In genomic region chr4:48212165-48212564, GRCh38 we compare ENCODE assay signal across 9 cellular contexts. TPM values are rescaled to one million over a fixed set of nuclear protein-coding genes. Genes with fewer than 3 reads are reported as not detected.
DNase-seq lines count a peak whose midpoint lies in the region; ATAC-seq and TF ChIP-seq lines count a peak whose summit lies in the region.
"Had no signal": no experiment of that assay in that cellular context is flagged by ENCODE, and none has a peak within 500 bp of the region (broad histone marks: within the 10 kb centered on the region; RNA-seq: fewer than 3 reads in every experiment).

No MANE protein-coding gene starts in this region.

- no peaks in the 10 kb centered on the region for H3K27me3 ChIP-seq in CD8-positive, alpha-beta T cell (ENCODE audit: insufficient read depth, low read length)

- no peaks in the 10 kb centered on the region for H3K4me1 ChIP-seq in CD8-positive, alpha-beta T cell (ENCODE audit: insufficient read depth, low read length)

- H3K36me3 Mint-ChIP-seq in stimulated activated effector memory CD8-positive, alpha-beta T cell treated with anti-CD3 and anti-CD28 coated beads, Interleukin-12 subunit alpha, Interleukin-12 subunit beta, amount 100 ng/mL, for 72 hours: no peaks in the 10 kb centered on the region
- no peaks in the 10 kb centered on the region for H3K36me3 Mint-ChIP-seq in CD8-positive, alpha-beta T cell
- H3K36me3 Mint-ChIP-seq in activated T-cell treated with anti-CD3 and anti-CD28 coated beads, Interleukin-2, amount 50 U/mL, for 24 hours (ENCODE audit: low read depth): no peaks in the 10 kb centered on the region

- CTCF ChIA-PET in CD8-positive, alpha-beta T cell (lab: Charles Lee): no interaction called here

- no peak overlapping the region for H3K27ac ChIP-seq in CD8-positive, alpha-beta T cell (ENCODE audit: low read depth, low read length)

- H3K4me3 Mint-ChIP-seq in stimulated activated effector memory CD8-positive, alpha-beta T cell treated with anti-CD3 and anti-CD28 coated beads, Interleukin-12 subunit alpha, Interleukin-12 subunit beta, amount 100 ng/mL, for 72 hours: peak overlapping the region; percentile 0
- no peak overlapping the region for H3K4me3 Mint-ChIP-seq in CD8-positive, alpha-beta T cell
- no peak overlapping the region for H3K4me3 Mint-ChIP-seq in activated T-cell treated with anti-CD3 and anti-CD28 coated beads, Interleukin-2, amount 50 U/mL, for 24 hours

- no peak for TF ChIP-seq CTCF in CD8-positive, alpha-beta T cell (IDR thresholded peaks at IDR 0.05)

- H3K27me3 Mint-ChIP-seq in CD8-positive, alpha-beta T cell (ENCODE audit: low read depth): no peaks in the 10 kb centered on the region
- no peaks in the 10 kb centered on the region for H3K27me3 Mint-ChIP-seq in activated T-cell treated with anti-CD3 and anti-CD28 coated beads, Interleukin-2, amount 50 U/mL, for 24 hours

- H3K9me3 ChIP-seq in CD8-positive, alpha-beta T cell (ENCODE audit: low read length): no peaks in the 10 kb centered on the region

- no peaks in the 10 kb centered on the region for H3K36me3 ChIP-seq in CD8-positive, alpha-beta T cell (ENCODE audit: insufficient read depth, low read length)

- intact Hi-C loops in CD8-positive, alpha-beta T cell (cut with DNase I, micrococcal nuclease): no loop called here

- ATAC-seq in GM19025 (IDR thresholded peaks at IDR 0.05; ENCODE audit: low read depth, unreplicated experiment) (peak; percentile 69), HG02885 (IDR thresholded peaks at IDR 0.05; ENCODE audit: poor library complexity, unreplicated experiment) (peak; percentile 82)
- ATAC-seq in stimulated activated effector memory CD8-positive, alpha-beta T cell treated with anti-CD3 and anti-CD28 coated beads, Interleukin-12 subunit alpha, Interleukin-12 subunit beta, amount 100 ng/mL, for 72 hours: peak; percentile 93
- no peak for ATAC-seq in CD8-positive, alpha-beta T cell

- no peak overlapping the region for H3K4me3 ChIP-seq in CD8-positive, alpha-beta T cell (ENCODE audit: low read depth, low read length)

- H3K27ac Mint-ChIP-seq in stimulated activated effector memory CD8-positive, alpha-beta T cell treated with anti-CD3 and anti-CD28 coated beads, Interleukin-12 subunit alpha, Interleukin-12 subunit beta, amount 100 ng/mL, for 72 hours: peak overlapping the region; percentile 70
- H3K27ac Mint-ChIP-seq in CD8-positive, alpha-beta T cell: no peak overlapping the region
- H3K27ac Mint-ChIP-seq in activated T-cell treated with anti-CD3 and anti-CD28 coated beads, Interleukin-2, amount 50 U/mL, for 24 hours: no peak overlapping the region

- H3K9me3 Mint-ChIP-seq in stimulated activated effector memory CD8-positive, alpha-beta T cell treated with anti-CD3 and anti-CD28 coated beads, Interleukin-12 subunit alpha, Interleukin-12 subunit beta, amount 100 ng/mL, for 72 hours: no peaks in the 10 kb centered on the region
- H3K9me3 Mint-ChIP-seq in CD8-positive, alpha-beta T cell: no peaks in the 10 kb centered on the region
- no peaks in the 10 kb centered on the region for H3K9me3 Mint-ChIP-seq in activated T-cell treated with anti-CD3 and anti-CD28 coated beads, Interleukin-2, amount 50 U/mL, for 24 hours

- peak; percentile 38 for DNase-seq in NAMALWA (ENCODE audit: low spot score)
- no peak for DNase-seq in stimulated activated effector memory CD8-positive, alpha-beta T cell treated with anti-CD3 and anti-CD28 coated beads, Interleukin-12 subunit alpha, Interleukin-12 subunit beta, amount 100 ng/mL, for 72 hours (ENCODE audit: low spot score in 2 of 2)
- DNase-seq in CD8-positive, alpha-beta T cell: no peak
- DNase-seq in HK-2 (ENCODE audit: unreplicated experiment): no peak
- DNase-seq in activated T-cell treated with anti-CD3 and anti-CD28 coated beads, Interleukin-2, amount 50 U/mL, for 48 hours: no peak
- no peak for DNase-seq in activated T-cell treated with anti-CD3 and anti-CD28 coated beads, Interleukin-2, amount 50 U/mL, for 24 hours
- DNase-seq: trophoblast cell had no signal

- peaks cover 20% of the 10 kb centered on the region for H3K4me1 Mint-ChIP-seq in stimulated activated effector memory CD8-positive, alpha-beta T cell treated with anti-CD3 and anti-CD28 coated beads, Interleukin-12 subunit alpha, Interleukin-12 subunit beta, amount 100 ng/mL, for 72 hours
- peaks cover 5% of the 10 kb centered on the region for H3K4me1 Mint-ChIP-seq in CD8-positive, alpha-beta T cell (ENCODE audit: low read depth)
- H3K4me1 Mint-ChIP-seq in activated T-cell treated with anti-CD3 and anti-CD28 coated beads, Interleukin-2, amount 50 U/mL, for 24 hours (ENCODE audit: low read depth): peaks cover 12% of the 10 kb centered on the region

- POLR2A ChIA-PET in CD8-positive, alpha-beta T cell (lab: Charles Lee): no interaction called here

RNA-seq across cellular contexts. Expression of gene TEC, which starts 57.5 kb away (rescaled TPM):
- 1 to 10 TPM; 1.4 to 1.8 TPM for total RNA-seq in CD8-positive, alpha-beta T cell
